ENCODE assay signal across 16 cellular contexts in the genomic region with DNA sequence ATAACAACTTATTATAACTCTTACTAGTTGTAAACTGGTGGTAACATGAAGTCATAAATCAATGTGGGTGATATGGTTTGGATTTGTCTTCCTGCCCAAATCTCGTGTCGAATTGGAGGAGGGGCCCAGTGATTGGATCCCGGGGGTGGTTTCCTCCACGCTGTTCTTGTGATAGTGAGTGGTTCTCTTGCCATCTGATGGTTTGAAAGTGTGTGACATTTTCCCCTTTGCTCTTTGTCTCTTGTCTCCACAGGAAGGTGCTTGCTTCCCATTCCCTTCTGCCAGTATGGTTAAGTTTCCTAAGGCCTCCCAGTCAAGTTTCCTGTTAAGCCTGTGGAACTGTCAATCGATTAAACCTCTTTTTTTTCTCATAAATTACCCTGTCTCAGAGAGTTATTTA.
"Had no signal": no experiment of that assay in that cellular context is flagged by ENCODE, and none has a peak within 500 bp of the region (broad histone marks: within the 10 kb centered on the region; RNA-seq: fewer than 3 reads in every experiment).

No MANE protein-coding gene starts in this region.

- ATAC-seq: esophagus mucosa; left lung; natural killer cell treated with Interleukin-12 subunit alpha and Interleukin-12 subunit beta and Interleukin-15 and Interleukin-18, amount 100 ng/mL, for 72 hours; stimulated activated naive CD8-positive, alpha-beta T cell treated with anti-CD3 and anti-CD28 coated beads, Interleukin-15, amount 100 ng/mL, for 72 hours; T-helper 17 cell had no signal

- H3K36me3 ChIP-seq: brain microvascular endothelial cell, left lung, ovary had no signal

- H3K4me3 ChIP-seq: left lung, ovary, testis had no signal

- H3K27me3 ChIP-seq: brain microvascular endothelial cell, left lung, ovary, testis had no signal

- DNase-seq: activated CD4-positive, CD25-positive, alpha-beta regulatory T cell; activated gamma-delta T cell; activated naive CD8-positive, alpha-beta T cell treated with anti-CD3 and anti-CD28 coated beads for 36 hours; activated T-cell treated with anti-CD3 and anti-CD28 coated beads, Interleukin-2, amount 50 U/mL, for 48 hours; brain microvascular endothelial cell; effector memory CD4-positive, alpha-beta T cell; head of caudate nucleus; islet precursor cell; left lung; ovary; stimulated activated CD4-positive, alpha-beta T cell treated with anti-CD3 and anti-CD28 coated beads, Interleukin-4, amount 100 ng/mL, for 24 hours; stimulated activated naive CD8-positive, alpha-beta T cell treated with anti-CD3 and anti-CD28 coated beads, Interleukin-15, amount 100 ng/mL, for 72 hours; T-helper 17 cell; testis had no signal

- H3K4me1 ChIP-seq: left lung, testis had no signal

- H3K27ac ChIP-seq: brain microvascular endothelial cell, left lung, ovary, testis had no signal

- H3K9me3 ChIP-seq: left lung, ovary, testis had no signal
